In genomic region chr6:121522265-121522664, GRCh38 we compare ENCODE assay signal across 10 cellular contexts.
DNase-seq lines count a peak whose midpoint lies in the region; ATAC-seq and TF ChIP-seq lines count a peak whose summit lies in the region.
"Had no signal": no experiment of that assay in that cellular context is flagged by ENCODE, and none has a peak within 500 bp of the region (broad histone marks: within the 10 kb centered on the region; RNA-seq: fewer than 3 reads in every experiment).

No MANE protein-coding gene starts in this region.

- no peaks in the 10 kb centered on the region for H3K27me3 Mint-ChIP-seq in GM23338 (ENCODE audit: insufficient read depth, low read depth, poor library complexity)

- ATAC-seq in GM23338 (no peak), HG03097 (IDR thresholded peaks at IDR 0.05; ENCODE audit: low FRiP score, unreplicated experiment) (no peak), left lobe of liver (no peak), GM18867 (IDR thresholded peaks at IDR 0.05; ENCODE audit: unreplicated experiment) (no peak)

- H3K36me3 Mint-ChIP-seq in GM23338 (ENCODE audit: low read depth), result no peaks in the 10 kb centered on the region

- H3K27me3 ChIP-seq in GM23338 (ENCODE audit: insufficient read depth) (no peaks in the 10 kb centered on the region), right atrium auricular region (no peaks in the 10 kb centered on the region), smooth muscle cell (ENCODE audit: low read depth) (no peaks in the 10 kb centered on the region)

- H3F3A ChIP-seq in GM23338 (replicated peaks; ENCODE audit: low read depth) (no peaks in the 10 kb centered on the region), smooth muscle cell (ENCODE audit: low read depth) (peaks cover 24% of the 10 kb centered on the region)

- H3K36me3 ChIP-seq in GM23338 (ENCODE audit: insufficient read depth) (no peaks in the 10 kb centered on the region), right atrium auricular region (no peaks in the 10 kb centered on the region), smooth muscle cell (ENCODE audit: low read depth) (no peaks in the 10 kb centered on the region)

- no peak overlapping the region for H3K4me3 Mint-ChIP-seq in GM23338

- H3K4me2 ChIP-seq in GM23338 (no peak overlapping the region), smooth muscle cell (peak overlapping the region; percentile 80)

- peak overlapping the region; percentile 89 for H3K9ac ChIP-seq in smooth muscle cell (ENCODE audit: low read depth)

- TF ChIP-seq CTCF in GM23338 (conservative IDR thresholded peaks at IDR 0.05; ENCODE audit: low read depth in 2 of 2) (no peak), right atrium auricular region (IDR thresholded peaks at IDR 0.05) (no peak), smooth muscle cell (IDR thresholded peaks at IDR 0.05; ENCODE audit: borderline replicate concordance, insufficient read depth, poor library complexity, severe bottlenecking) (no peak)

- H3K27ac ChIP-seq in GM23338 (ENCODE audit: low read depth), result no peak overlapping the region
- H3K27ac ChIP-seq in right atrium auricular region, result peak overlapping the region; percentile 28 to 74
- peak overlapping the region; percentile 98 for H3K27ac ChIP-seq in smooth muscle cell (ENCODE audit: low read depth)

- H3K9me2 ChIP-seq in GM23338 (ENCODE audit: insufficient read depth), result no peaks in the 10 kb centered on the region

- no peaks in the 10 kb centered on the region for H3K9me3 ChIP-seq in right atrium auricular region
- no peaks in the 10 kb centered on the region for H3K9me3 ChIP-seq in smooth muscle cell (replicated peaks; ENCODE audit: low read depth)

- H3K79me2 ChIP-seq in GM23338 (replicated peaks; ENCODE audit: insufficient read depth) (no peaks in the 10 kb centered on the region), smooth muscle cell (ENCODE audit: low read depth) (no peaks in the 10 kb centered on the region)

- no peak overlapping the region for H3K27ac Mint-ChIP-seq in GM23338

- WGBS in smooth muscle cell (ENCODE audit: low lambda C conversion rate), result 2% methylated on average over 2 of the region's 2 CpGs

- DNase-seq in GM23338 (ENCODE audit: low spot score) (no peak), amniotic stem cell (lab: John Stamatoyannopoulos, UW) (peak; percentile 82), right atrium auricular region (ENCODE audit: low spot score) (no peak), smooth muscle cell (lab: John Stamatoyannopoulos, UW; ENCODE audit: unreplicated experiment) (no peak), NCI-H187 (lab: John Stamatoyannopoulos, UW) (no peak), left lobe of liver (ENCODE audit: low spot score) (no peak)
- DNase-seq: activated gamma-delta T cell; stimulated activated CD4-positive, alpha-beta T cell treated with anti-CD3 and anti-CD28 coated beads, Interleukin-4, amount 100 ng/mL, for 4 hours had no signal

- peaks cover 26% of the 10 kb centered on the region for H3K4me1 Mint-ChIP-seq in GM23338

- H2AFZ ChIP-seq in GM23338, result peak overlapping the region; percentile 80
- H2AFZ ChIP-seq in smooth muscle cell (ENCODE audit: low read depth), result no peak overlapping the region

- no peaks in the 10 kb centered on the region for H3K9me3 Mint-ChIP-seq in GM23338

- no peaks in the 10 kb centered on the region for H4K20me1 ChIP-seq in GM23338 (replicated peaks; ENCODE audit: insufficient read depth)
- H4K20me1 ChIP-seq in smooth muscle cell (ENCODE audit: low read depth), result no peaks in the 10 kb centered on the region

- H3K4me1 ChIP-seq in GM23338 (ENCODE audit: insufficient read depth) (peaks cover 32% of the 10 kb centered on the region), right atrium auricular region (no peaks in the 10 kb centered on the region), smooth muscle cell (ENCODE audit: low read depth) (peaks cover 32% of the 10 kb centered on the region)

- H3K4me3 ChIP-seq in GM23338, result no peak overlapping the region
- H3K4me3 ChIP-seq in right atrium auricular region, result no peak overlapping the region
- peak overlapping the region; percentile 21 for H3K4me3 ChIP-seq in smooth muscle cell

TF ChIP-seq in GM23338, 12 proteins besides CTCF, POLR2A, EP300 and RAD21 (continues in another document):
- no peak for TF ChIP-seq NANOG (IDR thresholded peaks at IDR 0.05; ENCODE audit: borderline replicate concordance)
- TF ChIP-seq STAT1 (IDR thresholded peaks at IDR 0.05; ENCODE audit: unreplicated experiment), result no peak
- TF ChIP-seq JUNB (IDR thresholded peaks at IDR 0.05; ENCODE audit: unreplicated experiment), result no peak
- no peak for TF ChIP-seq POLR2AphosphoS5 (IDR thresholded peaks at IDR 0.05; ENCODE audit: low read depth)
- TF ChIP-seq ETS1 (IDR thresholded peaks at IDR 0.05), result no peak
- TF ChIP-seq ZNF462 (CRISPR knock-in tag; IDR thresholded peaks at IDR 0.05), result no peak
